8 cellular contexts compared by ENCODE assay signal in genomic region chr13:23377603-23378002, GRCh38. TPM values are rescaled to one million over a fixed set of nuclear protein-coding genes. Genes with fewer than 3 reads are reported as not detected.
A peak's percentile ranks its signal among the peaks of the same experiment; 100 is the strongest.
DNase-seq lines count a peak whose midpoint lies in the region; ATAC-seq, FAIRE-seq and TF ChIP-seq lines count a peak whose summit lies in the region.

No MANE protein-coding gene starts in this region.

- no peak for TF ChIP-seq EP300 in H1 (IDR thresholded peaks at IDR 0.05; ENCODE audit: borderline replicate concordance in 1 of 2, low read depth in 2 of 2, low read length in 2 of 2)

- no peaks in the 10 kb centered on the region for H3K9me3 ChIP-seq in OCI-LY3 (ENCODE audit: insufficient read depth, low read length)
- H3K9me3 ChIP-seq in H1 (ENCODE audit: insufficient read depth in 2 of 2, low read depth in 1 of 2, low read length in 1 of 2): no peaks in the 10 kb centered on the region
- no peaks in the 10 kb centered on the region for H3K9me3 ChIP-seq in prostate gland

- H4K20me1 ChIP-seq in OCI-LY3 (ENCODE audit: insufficient read depth, low read length) (peaks cover 8% of the 10 kb centered on the region), H1 (replicated peaks in 1 of 2; ENCODE audit: control insufficient read depth in 1 of 2, insufficient read depth in 2 of 2, low read length in 2 of 2) (peaks cover 0 to 4% of the 10 kb centered on the region in 2 experiments)

- H3K27me3 ChIP-seq in OCI-LY3 (ENCODE audit: low read depth, low read length) (peaks cover 32% of the 10 kb centered on the region), H1 (replicated peaks in 1 of 4; ENCODE audit: control insufficient read depth in 3 of 4, extremely low read depth in 1 of 4, insufficient read depth in 3 of 4, low read length in 3 of 4) (no peaks in the 10 kb centered on the region), prostate gland (replicated peaks; ENCODE audit: insufficient read depth) (no peaks in the 10 kb centered on the region)

- no peak overlapping the region for H3K14ac ChIP-seq in H1 (ENCODE audit: insufficient read length)

- H3K36me3 ChIP-seq in OCI-LY3 (replicated peaks; ENCODE audit: low read depth, low read length) (peaks cover 10% of the 10 kb centered on the region), H1 (ENCODE audit: control insufficient read depth in 2 of 4, insufficient read depth in 4 of 4, low read length in 3 of 4) (peaks cover 0 to 5% (median 0%) of the 10 kb centered on the region in 4 experiments; a peak in 2 of 8 replicates), prostate gland (no peaks in the 10 kb centered on the region)

- H2AFZ ChIP-seq in OCI-LY3 (ENCODE audit: low read depth, low read length) (no peak overlapping the region), H1 (ENCODE audit: low read length) (no peak overlapping the region)

- H3K27ac ChIP-seq in OCI-LY3 (ENCODE audit: low read length): no peak overlapping the region
- H3K27ac ChIP-seq in H1 (ENCODE audit: low read depth, low read length): no peak overlapping the region
- H3K27ac ChIP-seq in prostate gland: peak overlapping the region; percentile 20 to 50

- no peak for TF ChIP-seq CTCF in OCI-LY3 (IDR thresholded peaks at IDR 0.05; ENCODE audit: low read depth, low read length)
- TF ChIP-seq CTCF in H1 (IDR thresholded peaks at IDR 0.05; ENCODE audit: control extremely low read depth in 1 of 3, insufficient read depth in 1 of 3, low read depth in 1 of 3, low read length in 3 of 3): no peak
- no peak for TF ChIP-seq CTCF in prostate gland (IDR thresholded peaks at IDR 0.05)

- no peak for TF ChIP-seq RAD21 in H1 (IDR thresholded peaks at IDR 0.05 in 1 of 2, conservative IDR thresholded peaks at IDR 0.05 in 1 of 2; ENCODE audit: low read depth in 2 of 2, low read length in 2 of 2)

- H2AK5ac ChIP-seq in H1 (ENCODE audit: low read depth, low read length): peak overlapping the region; percentile 78; the same call in 1 of the 2 replicates

- no peak overlapping the region for H3K9ac ChIP-seq in OCI-LY3 (ENCODE audit: low read length)
- no peak overlapping the region for H3K9ac ChIP-seq in H1 (replicated peaks in 1 of 4; ENCODE audit: extremely low read depth in 1 of 4, low read depth in 3 of 4, low read length in 3 of 4)

- CTCF ChIA-PET in H1 (lab: Charles Lee; ENCODE audit: partially characterized antibody): no interaction called here

- H3K23ac ChIP-seq in H1 (ENCODE audit: insufficient read length): no peak overlapping the region

- no peak for FAIRE-seq in H1 (lab: Jason Lieb, UNC)

- WGBS in H1 (ENCODE audit: extremely low coverage in 1 of 2, insufficient coverage in 1 of 2, insufficient read length in 1 of 2, insufficient replicate concordance in 2 of 2, low coverage in 1 of 2, low lambda C conversion rate in 2 of 2, missing lambda C conversion rate in 1 of 2), 2 experiments: 94% methylated on average over 7 of the region's 7 CpGs; no CpG with 5 or more reads in 1 of the 2 experiments
- WGBS in prostate gland: 62% methylated on average over 7 of the region's 7 CpGs

- no peak overlapping the region for H4K91ac ChIP-seq in H1 (replicated peaks; ENCODE audit: insufficient read length, low read length)

- peaks cover 45% of the 10 kb centered on the region for H3K4me1 ChIP-seq in OCI-LY3 (ENCODE audit: low read length)
- H3K4me1 ChIP-seq in H1 (replicated peaks in 1 of 4; ENCODE audit: control insufficient read depth in 3 of 4, insufficient read depth in 4 of 4, low read length in 3 of 4): peaks cover 5 to 16% (median 8%) of the 10 kb centered on the region in 4 experiments; a peak in 6 of 7 replicates
- H3K4me1 ChIP-seq in prostate gland (replicated peaks): no peaks in the 10 kb centered on the region

- H2BK12ac ChIP-seq in H1 (ENCODE audit: low read depth, low read length): peak overlapping the region; percentile 89

- peak overlapping the region; percentile 13 for H3K4ac ChIP-seq in H1 (replicated peaks; ENCODE audit: insufficient read length, low read depth, low read length)

- intact Hi-C loops in prostate gland (cut with DNase I): loop anchor here (2.0 kb wide), 1 partner anchor 53 kb away; no protein-coding TSS in a partner anchor

- H3K4me2 ChIP-seq in OCI-LY3 (ENCODE audit: low read length) (peak overlapping the region; percentile 50; the same call in 1 of the 2 replicates), H1 (ENCODE audit: insufficient read depth in 1 of 2, low read depth in 2 of 2, low read length in 2 of 2) (no peak overlapping the region)

- no peak overlapping the region for H3K18ac ChIP-seq in H1 (ENCODE audit: extremely low read depth, low read length)

- no peak for TF ChIP-seq POLR2A in H1 (IDR thresholded peaks at IDR 0.05; ENCODE audit: control extremely low read depth in 1 of 2, low read depth in 2 of 2, low read length in 2 of 2)
- TF ChIP-seq POLR2A in prostate gland (IDR thresholded peaks at IDR 0.05): no peak

- peaks cover 25% of the 10 kb centered on the region for H3K79me2 ChIP-seq in OCI-LY3 (ENCODE audit: low read length)
- peaks cover 4 to 18% of the 10 kb centered on the region in 2 experiments for H3K79me2 ChIP-seq in H1 (ENCODE audit: control insufficient read depth in 1 of 2, insufficient read depth in 2 of 2, low read length in 2 of 2)

- no peak overlapping the region for H3K56ac ChIP-seq in H1 (replicated peaks; ENCODE audit: insufficient read length, low read depth, low read length)

- no peak overlapping the region for H2BK20ac ChIP-seq in H1 (ENCODE audit: low read length)

- H2BK120ac ChIP-seq in H1 (replicated peaks; ENCODE audit: low read depth, low read length): no peak overlapping the region

- peak overlapping the region; percentile 73; the same call in 1 of the 2 replicates for H2BK15ac ChIP-seq in H1 (ENCODE audit: low read length)

- DNase-seq in Daoy (ENCODE audit: low read depth) (peak; percentile 29), H1 (ENCODE audit: low read depth in 1 of 2, low spot score in 2 of 2) (no peak), prostate gland (ENCODE audit: low spot score) (no peak), T-helper 1 cell (no peak), islet precursor cell (no peak)

- POLR2A ChIA-PET in H1 (lab: Charles Lee; ENCODE audit: partially characterized antibody): interaction anchor here (1.2 kb wide), 1 partner anchor 55 kb away, joined by 3 read pairs; no protein-coding TSS in a partner anchor

- no peak overlapping the region for H4K5ac ChIP-seq in H1 (ENCODE audit: insufficient read length, low read depth, low read length)

- H3K23me2 ChIP-seq in H1 (ENCODE audit: low read depth, low read length): no peaks in the 10 kb centered on the region; the same call in 1 of the 2 replicates

- H2BK5ac ChIP-seq in H1 (ENCODE audit: low read depth, low read length): peak overlapping the region; percentile 69; the same call in 1 of the 2 replicates

- H3K4me3 ChIP-seq in OCI-LY3 (ENCODE audit: low read length): no peak overlapping the region
- no peak overlapping the region for H3K4me3 ChIP-seq in H1 (ENCODE audit: extremely low read depth in 1 of 4, insufficient read depth in 2 of 4, low read depth in 3 of 4, low read length in 4 of 4)
- no peak overlapping the region for H3K4me3 ChIP-seq in prostate gland

- peaks cover 6% of the 10 kb centered on the region for H3K79me1 ChIP-seq in H1 (ENCODE audit: low read depth, low read length)

- H4K8ac ChIP-seq in H1 (ENCODE audit: extremely low read depth, insufficient read depth, low read length): no peak overlapping the region

- ATAC-seq in GM21447 (IDR thresholded peaks at IDR 0.05; ENCODE audit: unreplicated experiment): no peak
- ATAC-seq in GM21390 (IDR thresholded peaks at IDR 0.05; ENCODE audit: unreplicated experiment): no peak

TF ChIP-seq in H1, 55 proteins besides CTCF, POLR2A, EP300 and RAD21:
- no peak for TF ChIP-seq POU5F1 (IDR thresholded peaks at IDR 0.05; ENCODE audit: low read depth, low read length)

RNA-seq across cellular contexts. Expression of gene SACS, which starts 55.9 kb away (rescaled TPM):
- total RNA-seq in Daoy (2014; rRNA removed; shearing (Covaris generic)): 51.3 and 52.7 TPM in 2 replicates
- 51.3 and 54.2 TPM in 2 replicates for total RNA-seq in H1 (2021; fragmentation: NEBNext Ultra II Directional; extraction: Animal tissue kit (Norgen Biotek cat#: 25700))
- 11.0 and 17.4 TPM in 2 replicates for polyA plus RNA-seq in H1 (2011; rRNA removed)
- 14.2 TPM for polyA plus RNA-seq in H1 (2011; cell fraction: cytosol; rRNA removed)
- 54.3 TPM for polyA plus RNA-seq in H1 (2011; cell fraction: nucleus; rRNA removed)
- 9.6 to 23.4 TPM (median 16.3 TPM) in 4 replicates for polyA plus RNA-seq in H1 (2012, experiment 1 of 2)
- 1.5 TPM for polyA plus RNA-seq in H1 (2012, experiment 2 of 2)
- 23.0 TPM for polyA plus RNA-seq in H1 (2013, experiment 1 of 2)
- 18.6 TPM for polyA plus RNA-seq in H1 (2013, experiment 2 of 2)
- polyA minus RNA-seq in H1 (2011; rRNA and poly(A)+ RNA removed): 171 and 240 TPM in 2 replicates
- 50.0 TPM for polyA minus RNA-seq in H1 (2011; cell fraction: cytosol; rRNA and poly(A)+ RNA removed)
- polyA minus RNA-seq in H1 (2011; cell fraction: nucleus; rRNA and poly(A)+ RNA removed): 177 TPM
- 10 to 100 TPM in 1 of 2 donors, 1 to 10 TPM in 1; 7.8 to 24.1 TPM for total RNA-seq in prostate gland

Comparison
In these comparisons a context has a peak if more than half of its experiments do, and no peak if none do; other contexts are left out.
1. H3K27ac ChIP-seq: peak in prostate gland (2 of 2); none in OCI-LY3 (single experiment) and H1 (single experiment).